ENCODE assay signal across 19 cellular contexts in the genomic region with DNA sequence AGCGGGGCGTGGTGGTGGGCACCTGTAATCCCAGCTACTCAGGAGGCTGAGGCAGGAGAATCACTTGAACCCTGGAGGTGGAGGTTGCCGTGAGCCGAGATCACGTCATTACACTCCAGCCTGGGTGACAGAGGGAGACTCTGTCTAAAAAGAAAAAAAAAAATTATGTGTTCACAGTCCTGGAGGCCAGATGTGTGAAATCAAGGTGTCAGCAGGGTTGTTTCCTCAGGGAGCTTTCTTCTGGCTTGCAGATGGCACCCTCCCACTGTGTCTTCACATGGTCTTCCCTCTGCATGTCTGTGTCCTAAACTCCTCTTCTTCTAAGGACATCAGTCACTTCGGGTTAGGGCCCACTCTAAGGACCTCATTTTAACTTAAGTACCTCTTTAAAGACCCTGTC.
DNase-seq lines count a peak whose midpoint lies in the region; ATAC-seq and TF ChIP-seq lines count a peak whose summit lies in the region.
"Had no signal": no experiment of that assay in that cellular context is flagged by ENCODE, and none has a peak within 500 bp of the region (broad histone marks: within the 10 kb centered on the region; RNA-seq: fewer than 3 reads in every experiment).

No MANE protein-coding gene starts in this region.

- no peak overlapping the region for H2AFZ ChIP-seq in ACC112 (ENCODE audit: low read length, unreplicated experiment)

- no peaks in the 10 kb centered on the region for H3K9me3 Mint-ChIP-seq in memory B cell
- H3K9me3 Mint-ChIP-seq: CD4-positive, alpha-beta memory T cell had no signal

- TF ChIP-seq CTCF in NB4 (IDR thresholded peaks at IDR 0.05; ENCODE audit: low read depth, low read length) = no peak

- no peak overlapping the region for H3K4me3 Mint-ChIP-seq in memory B cell
- H3K4me3 Mint-ChIP-seq: B cell; CD4-positive, alpha-beta memory T cell had no signal

- no peaks in the 10 kb centered on the region for H3K36me3 ChIP-seq in ACC112 (ENCODE audit: insufficient read depth, low read length)

- ATAC-seq in memory B cell (ENCODE audit: low read depth) = no peak
- no peak for ATAC-seq in GM19324 (IDR thresholded peaks at IDR 0.05; ENCODE audit: low FRiP score, unreplicated experiment)

- no peaks in the 10 kb centered on the region for H3K79me2 ChIP-seq in ACC112 (ENCODE audit: control insufficient read depth, insufficient read depth, low read length, unreplicated experiment)

- no peak for TF ChIP-seq POLR2A in NB4 (IDR thresholded peaks at IDR 0.05; ENCODE audit: extremely low read depth, insufficient read length)

- no peaks in the 10 kb centered on the region for H3K4me1 Mint-ChIP-seq in memory B cell
- H3K4me1 Mint-ChIP-seq: CD4-positive, alpha-beta memory T cell had no signal

- no peaks in the 10 kb centered on the region for H3K36me3 Mint-ChIP-seq in memory B cell
- H3K36me3 Mint-ChIP-seq: CD4-positive, alpha-beta memory T cell had no signal

- no peaks in the 10 kb centered on the region for H3K27me3 ChIP-seq in ACC112 (ENCODE audit: insufficient read depth, low read length)

- H3K27ac Mint-ChIP-seq in memory B cell = peak overlapping the region; percentile 55
- H3K27ac Mint-ChIP-seq: B cell; CD4-positive, alpha-beta memory T cell had no signal

- H3K27me3 Mint-ChIP-seq in memory B cell = no peaks in the 10 kb centered on the region
- H3K27me3 Mint-ChIP-seq: B cell had no signal

- peaks cover 30% of the 10 kb centered on the region for H3K4me1 ChIP-seq in ACC112 (ENCODE audit: control insufficient read depth, insufficient read depth, low read length, unreplicated experiment)

- H3K27ac ChIP-seq in ACC112 (ENCODE audit: low read depth, low read length) = peak overlapping the region; percentile 41; the same call in 1 of the 2 replicates
- H3K27ac ChIP-seq: SK-N-MC had no signal

- no peak overlapping the region for H3K4me3 ChIP-seq in ACC112 (ENCODE audit: low read depth, low read length)
- no peak overlapping the region for H3K4me3 ChIP-seq in NB4 (ENCODE audit: low read depth, low read length)
- H3K4me3 ChIP-seq: SK-N-MC had no signal

- peak; percentile 5 for DNase-seq in NK-92 treated with Interleukin-12 subunit alpha and Interleukin-12 subunit beta, amount 100 ng/mL, for 24 hours (lab: John Stamatoyannopoulos, UW)
- DNase-seq in NK-92 (lab: John Stamatoyannopoulos, UW; ENCODE audit: unreplicated experiment) (no peak), NB4 (ENCODE audit: low read depth) (peak; percentile 25), memory B cell (ENCODE audit: low spot score in 2 of 2) (no peak), NCI-H1694 (lab: John Stamatoyannopoulos, UW) (no peak)
- DNase-seq in activated CD4-positive, CD25-positive, alpha-beta regulatory T cell treated with anti-CD3 and anti-CD28 coated beads, Interleukin-2, amount 50 U/mL, for 72 hours = no peak
- DNase-seq: Caco-2; CD4-positive, alpha-beta memory T cell; DMS153; GOT3; HCEC 1CT; MV-4-11; NCI-H1694 treated with DMSO at 0.1 percent for 48 hours; NCI-H2081 treated with DMSO at 0.1 percent for 48 hours; NCI-H748 treated with DMSO at 0.1 percent for 48 hours had no signal

Comparison
In these comparisons a context has a peak if more than half of its experiments do, and no peak if none do; other contexts are left out.
1. DNase-seq: peak in NK-92 treated with Interleukin-12 subunit alpha and Interleukin-12 subunit beta, amount 100 ng/mL, for 24 hours (single experiment) and NB4 (single experiment); none in NK-92 (single experiment), memory B cell (0 of 2), NCI-H1694 (single experiment) and activated CD4-positive, CD25-positive, alpha-beta regulatory T cell treated with anti-CD3 and anti-CD28 coated beads, Interleukin-2, amount 50 U/mL, for 72 hours (single experiment).